8 cellular contexts compared by ENCODE assay signal in the genomic region with DNA sequence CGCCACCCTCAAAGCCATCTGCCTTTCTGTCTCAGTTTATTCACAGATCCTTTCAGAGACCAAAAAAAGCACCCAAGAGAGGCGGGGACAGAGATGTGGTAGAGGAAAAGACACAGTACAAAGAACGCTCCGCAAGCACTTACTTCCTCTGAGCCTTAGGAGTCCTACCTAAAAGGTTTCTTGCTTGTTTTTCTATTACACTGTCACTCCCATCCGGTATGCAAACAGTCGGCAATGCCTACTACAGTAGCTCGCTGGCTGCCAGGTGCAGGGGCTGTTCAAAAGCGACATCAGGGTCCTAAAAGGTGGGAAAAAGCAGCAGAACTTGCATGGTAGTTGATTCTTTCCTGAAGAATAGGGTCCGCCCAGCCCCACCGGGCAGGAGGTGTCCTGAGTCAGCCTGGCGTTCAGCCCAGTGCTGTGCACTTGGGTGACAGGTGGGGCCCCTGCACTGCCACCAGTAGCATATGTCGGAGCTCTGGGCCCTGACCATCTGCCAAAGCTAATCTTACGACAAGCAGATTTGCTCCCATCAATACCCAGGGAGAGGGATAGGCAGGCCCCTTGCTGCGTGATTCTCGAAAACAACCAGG. TPM values are rescaled to one million over a fixed set of nuclear protein-coding genes. Genes with fewer than 3 reads are reported as not detected.
A peak's percentile ranks its signal among the peaks of the same experiment; 100 is the strongest.
DNase-seq lines count a peak whose midpoint lies in the region; ATAC-seq and TF ChIP-seq lines count a peak whose summit lies in the region.

No MANE protein-coding gene starts in this region.

- H3K9me3 Mint-ChIP-seq in endodermal cell, result no peaks in the 10 kb centered on the region

- peak overlapping the region; percentile 90 for H3K4me3 Mint-ChIP-seq in endodermal cell

- H3K27ac ChIP-seq in endodermal cell (ENCODE audit: low read depth, low read length) (no peak overlapping the region), muscle layer of duodenum (ENCODE audit: low read length) (peak overlapping the region; percentile 10), upper lobe of left lung (peak overlapping the region; percentile 79 to 91 (median 89))

- H3K4me1 ChIP-seq in HAP-1, result no peaks in the 10 kb centered on the region; the same call in 1 of the 2 replicates
- H3K4me1 ChIP-seq in endodermal cell (ENCODE audit: control insufficient read depth, insufficient read depth, low read length), result peaks cover 5% of the 10 kb centered on the region
- H3K4me1 ChIP-seq in muscle layer of duodenum (ENCODE audit: control insufficient read depth in 1 of 2, insufficient read depth in 2 of 2, low read length in 2 of 2), result peaks cover 11 to 28% of the 10 kb centered on the region in 2 donors
- H3K4me1 ChIP-seq in upper lobe of left lung, result peaks cover 40 to 65% (median 59%) of the 10 kb centered on the region in 4 donors

- H3K9me3 ChIP-seq in HAP-1, result no peaks in the 10 kb centered on the region
- H3K9me3 ChIP-seq in endodermal cell (ENCODE audit: control insufficient read depth, low read length), result no peaks in the 10 kb centered on the region
- H3K9me3 ChIP-seq in muscle layer of duodenum (ENCODE audit: control insufficient read depth in 1 of 2, low read length in 2 of 2), result no peaks in the 10 kb centered on the region
- H3K9me3 ChIP-seq in upper lobe of left lung, result no peaks in the 10 kb centered on the region

- peak overlapping the region; percentile 83 for H3K27ac Mint-ChIP-seq in endodermal cell

- H3K36me3 ChIP-seq in HAP-1 (replicated peaks), result no peaks in the 10 kb centered on the region
- H3K36me3 ChIP-seq in endodermal cell (ENCODE audit: control insufficient read depth, insufficient read depth, low read length), result no peaks in the 10 kb centered on the region
- H3K36me3 ChIP-seq in muscle layer of duodenum (ENCODE audit: control insufficient read depth in 1 of 2, insufficient read depth in 2 of 2, low read length in 2 of 2), result peaks cover 0 to 1% of the 10 kb centered on the region in 2 donors
- peaks cover 0 to 12% (median 3%) of the 10 kb centered on the region in 4 donors for H3K36me3 ChIP-seq in upper lobe of left lung

- TF ChIP-seq POLR2A in upper lobe of left lung (IDR thresholded peaks at IDR 0.05), result no peak

- H3K27me3 ChIP-seq in HAP-1 (ENCODE audit: low read depth), result no peaks in the 10 kb centered on the region
- no peaks in the 10 kb centered on the region for H3K27me3 ChIP-seq in endodermal cell (ENCODE audit: control insufficient read depth, insufficient read depth, low read length, poor library complexity, severe bottlenecking)
- H3K27me3 ChIP-seq in muscle layer of duodenum (ENCODE audit: low read depth, low read length), result no peaks in the 10 kb centered on the region
- H3K27me3 ChIP-seq in upper lobe of left lung, result no peaks in the 10 kb centered on the region

- no peaks in the 10 kb centered on the region for H3K27me3 Mint-ChIP-seq in endodermal cell (ENCODE audit: insufficient read depth)

- TF ChIP-seq CTCF in GM12875 (IDR thresholded peaks at IDR 0.05; ENCODE audit: borderline replicate concordance, insufficient read depth, low read depth, low read length) (no peak), endodermal cell (conservative IDR thresholded peaks at IDR 0.05) (no peak), upper lobe of left lung (IDR thresholded peaks at IDR 0.05) (peak in 1 of 6 experiments; percentile 3)

- H3K36me3 Mint-ChIP-seq in endodermal cell (ENCODE audit: low read depth), result peaks cover 11% of the 10 kb centered on the region

- H3K4me1 Mint-ChIP-seq in endodermal cell, result peaks cover 18% of the 10 kb centered on the region

- DNase-seq in HAP-1 (ENCODE audit: low spot score in 2 of 2) (no peak), NAMALWA (ENCODE audit: low spot score) (peak; percentile 86), endodermal cell (no peak), upper lobe of left lung (peak; percentile 54 to 79), AML-193 (lab: John Stamatoyannopoulos, UW) (no peak)
- DNase-seq in activated CD4-positive, alpha-beta T cell treated with anti-CD3 and anti-CD28 coated beads, Interleukin-2, amount 50 U/mL, for 24 hours (ENCODE audit: low read depth in 1 of 2, low spot score in 1 of 2), result peak; percentile 11 to 17

- 11% methylated on average over 11 to 15 of the region's 15 CpGs for WGBS in endodermal cell (ENCODE audit: insufficient coverage in 1 of 2, insufficient read length in 1 of 2), 2 experiments
- WGBS in upper lobe of left lung, 2 donors, result 8 to 10% methylated on average over 14 to 15 of the region's 15 CpGs

- peak; percentile 9 to 60 for ATAC-seq in upper lobe of left lung (ENCODE audit: low FRiP score in 2 of 2)

- in situ Hi-C loops in HAP-1 (cut with MboI; ENCODE audit: low sequenced_read_pairs), result no loop called here

- peak overlapping the region; percentile 39 for H3K9ac ChIP-seq in endodermal cell (ENCODE audit: extremely low read depth, low read length, poor library complexity, severe bottlenecking)

- no peak for TF ChIP-seq EP300 in upper lobe of left lung (IDR thresholded peaks at IDR 0.05)

- H3K4me3 ChIP-seq in GM12875 (ENCODE audit: low read depth, low read length) (peak overlapping the region; percentile 94), HAP-1 (peak overlapping the region; percentile 81), endodermal cell (ENCODE audit: low read length) (peak overlapping the region; percentile 87), muscle layer of duodenum (ENCODE audit: low read depth in 1 of 2, low read length in 2 of 2) (peak overlapping the region; percentile 85 to 91), upper lobe of left lung (peak overlapping the region; percentile 69 to 91 (median 76))

RNA-seq across cellular contexts. Expression of a gene that starts 0.7 kb away (rescaled TPM):
- total RNA-seq in endodermal cell (10 to 100 TPM; 27.2 to 32.0 TPM), upper lobe of left lung (100 to 1,000 TPM in 1 of 6 donors, 10 to 100 TPM in 5; 16.6 to 101 (median 55.0) TPM)
- 18.7 TPM for polyA plus RNA-seq in endodermal cell (2013, experiment 1 of 2)
- polyA plus RNA-seq in endodermal cell (2013, experiment 2 of 2), result 19.2 TPM

RNA-seq across cellular contexts. Expression of a gene that starts 30.1 kb away (rescaled TPM):
- total RNA-seq in endodermal cell (100 to 1,000 TPM; 130 to 152 TPM), upper lobe of left lung (100 to 1,000 TPM; 113 to 703 (median 143) TPM)
- polyA plus RNA-seq in endodermal cell (2013, experiment 1 of 2), result 158 TPM
- 139 TPM for polyA plus RNA-seq in endodermal cell (2013, experiment 2 of 2)

RNA-seq across cellular contexts. Expression of a gene that starts 40.1 kb away (rescaled TPM):
- total RNA-seq in endodermal cell, result under 1 TPM; 0.86 to 0.95 TPM
- polyA plus RNA-seq in endodermal cell (2013, experiment 1 of 2), result not detected
- not detected for polyA plus RNA-seq in endodermal cell (2013, experiment 2 of 2)
- total RNA-seq in upper lobe of left lung, result 10 to 100 TPM in 1 of 6 donors, 1 to 10 TPM in 4, not detected in 1; 2.4 to 20.1 (median 3.5) TPM

Comparison
In these comparisons a context has a peak if more than half of its experiments do, and no peak if none do; other contexts are left out.
1. DNase-seq: peak in NAMALWA (single experiment), activated CD4-positive, alpha-beta T cell treated with anti-CD3 and anti-CD28 coated beads, Interleukin-2, amount 50 U/mL, for 24 hours (2 of 2) and upper lobe of left lung (2 of 2); none in HAP-1 (0 of 2), endodermal cell (single experiment) and AML-193 (0 of 2).
2. Peak in every context shown above with its lines, with median percentiles within 50 percentile points of each other: H3K4me3 ChIP-seq.